ENCODE assay signal across 23 cellular contexts in the genomic region with DNA sequence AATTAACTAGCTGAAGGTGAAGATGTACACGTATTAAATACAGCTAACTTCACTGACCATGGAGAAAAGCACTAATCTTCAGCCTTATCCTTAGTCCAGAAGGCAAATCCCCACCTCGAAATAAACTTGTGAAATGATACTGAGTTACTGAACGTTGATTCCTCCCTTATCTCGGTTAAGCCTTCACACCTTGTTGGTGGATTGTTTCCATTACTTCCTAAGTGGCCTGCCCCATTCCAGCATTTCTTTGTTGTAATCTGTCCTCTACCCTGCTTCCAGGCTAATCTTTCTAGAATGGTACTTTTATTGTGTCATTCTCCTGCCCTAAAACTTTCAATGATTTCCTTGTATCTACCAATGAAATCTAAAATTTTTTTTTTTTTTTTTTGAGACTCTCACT.
DNase-seq lines count a peak whose midpoint lies in the region; ATAC-seq, FAIRE-seq and TF ChIP-seq lines count a peak whose summit lies in the region.
"Had no signal": no experiment of that assay in that cellular context is flagged by ENCODE, and none has a peak within 500 bp of the region (broad histone marks: within the 10 kb centered on the region; RNA-seq: fewer than 3 reads in every experiment).

No MANE protein-coding gene starts in this region.

- H3K79me2 ChIP-seq in trophoblast cell (ENCODE audit: control insufficient read depth, insufficient read depth, low read length, poor library complexity) (no peaks in the 10 kb centered on the region), H9 (ENCODE audit: insufficient read depth, low read length) (no peaks in the 10 kb centered on the region)

- H3K4me2 ChIP-seq in trophoblast cell (ENCODE audit: low read length) (no peak overlapping the region), H9 (ENCODE audit: insufficient read depth, insufficient read length, low read length) (no peak overlapping the region)
- H3K4me2 ChIP-seq: A549; BLaER1 treated with 17β-estradiol and CSF1 and Interleukin-3, amounts not matched to agents 10 nM and 100 nM had no signal

- H2BK12ac ChIP-seq in trophoblast cell (ENCODE audit: low read length) (no peak overlapping the region), H9 (ENCODE audit: insufficient read length, low read depth, low read length) (no peak overlapping the region)

- no peak overlapping the region for H3K9ac ChIP-seq in trophoblast cell (ENCODE audit: low read length)
- no peak overlapping the region for H3K9ac ChIP-seq in H9 (ENCODE audit: extremely low read depth, insufficient read length, low read length)
- H3K9ac ChIP-seq: BLaER1 treated with 17β-estradiol and CSF1 and Interleukin-3, amounts not matched to agents 10 nM and 100 nM had no signal

- no peak overlapping the region for H2BK20ac ChIP-seq in H9 (ENCODE audit: low read depth, low read length, poor library complexity, severe bottlenecking)

- peaks cover 0 to 7% (median 4%) of the 10 kb centered on the region in 3 experiments; a peak in 4 of 7 replicates for H3K36me3 Mint-ChIP-seq in H9 (ENCODE audit: insufficient read depth in 1 of 3, low read depth in 3 of 3)

- ATAC-seq in left colon (peak; percentile 86), mucosa of descending colon (peak; percentile 47), GM18520 (IDR thresholded peaks at IDR 0.05; ENCODE audit: unreplicated experiment) (no peak), HG03280 (IDR thresholded peaks at IDR 0.05; ENCODE audit: unreplicated experiment) (no peak)
- ATAC-seq: A549; CD8-positive, alpha-beta T cell had no signal

- no peak overlapping the region for H4K91ac ChIP-seq in trophoblast cell (ENCODE audit: low read depth, low read length)
- no peak overlapping the region for H4K91ac ChIP-seq in H9 (ENCODE audit: insufficient read length, low read depth, low read length)

- no peaks in the 10 kb centered on the region for H3K23me2 ChIP-seq in H9 (ENCODE audit: insufficient read length, low read depth, low read length, poor library complexity, severe bottlenecking)

- no peak overlapping the region for H4K8ac ChIP-seq in trophoblast cell (ENCODE audit: low read depth, low read length)
- H4K8ac ChIP-seq in H9 (replicated peaks; ENCODE audit: insufficient read length, low read depth, low read length), result no peak overlapping the region

- H3K4me1 ChIP-seq in mucosa of descending colon (ENCODE audit: low read depth) (no peaks in the 10 kb centered on the region), trophoblast cell (ENCODE audit: control insufficient read depth in 1 of 2, insufficient read depth in 2 of 2, low read length in 2 of 2) (no peaks in the 10 kb centered on the region), H9 (ENCODE audit: insufficient read depth, low read length) (no peaks in the 10 kb centered on the region)
- H3K4me1 ChIP-seq: A549, Caco-2 had no signal

- H2BK15ac ChIP-seq in H9 (ENCODE audit: low read depth, low read length), result no peak overlapping the region

- intact Hi-C loops in left colon (cut with DNase I, micrococcal nuclease), result no loop called here
- intact Hi-C loops in mucosa of descending colon (cut with DNase I, micrococcal nuclease), result no loop called here

- H3K18ac ChIP-seq in trophoblast cell (ENCODE audit: low read length) (no peak overlapping the region), H9 (ENCODE audit: insufficient read length, low read depth, low read length) (no peak overlapping the region)

- H2AFZ ChIP-seq in trophoblast cell (ENCODE audit: insufficient read depth, low read length, poor library complexity), result no peak overlapping the region
- H2AFZ ChIP-seq in H9 (ENCODE audit: low read length), result no peak overlapping the region

- no peak overlapping the region for H3K27ac Mint-ChIP-seq in H9
- H3K27ac Mint-ChIP-seq: B cell; CD4-positive, alpha-beta T cell; CD8-positive, alpha-beta T cell had no signal

- DNase-seq in GM12891 (ENCODE audit: insufficient read length, low spot score), result no peak
- DNase-seq in left colon, result no peak
- DNase-seq in mucosa of descending colon, result no peak
- peak; percentile 46 to 80 for DNase-seq in trophoblast cell
- no peak for DNase-seq in H9
- DNase-seq: AML-193; Caco-2; Calu3; CD4-positive, alpha-beta T cell; CD8-positive, alpha-beta T cell; GF-D8 had no signal

- no peaks in the 10 kb centered on the region for H3K4me1 Mint-ChIP-seq in H9
- H3K4me1 Mint-ChIP-seq: B cell had no signal

- H3K9me3 Mint-ChIP-seq in H9, result no peaks in the 10 kb centered on the region; a peak in 1 of 5 replicates
- H3K9me3 Mint-ChIP-seq: CD4-positive, alpha-beta T cell; CD8-positive, alpha-beta T cell had no signal

- H3K36me3 ChIP-seq in mucosa of descending colon (ENCODE audit: low read depth) (no peaks in the 10 kb centered on the region), trophoblast cell (ENCODE audit: control insufficient read depth in 1 of 2, insufficient read depth in 2 of 2, low read length in 2 of 2) (no peaks in the 10 kb centered on the region)

- TF ChIP-seq POLR2A in GM12891 (IDR thresholded peaks at IDR 0.05; ENCODE audit: low read depth, low read length), result no peak

- H3K27me3 ChIP-seq in trophoblast cell (ENCODE audit: insufficient read depth, low read length) (no peaks in the 10 kb centered on the region), H9 (ENCODE audit: insufficient read depth, low read length) (no peaks in the 10 kb centered on the region)
- H3K27me3 ChIP-seq: BLaER1 treated with 17β-estradiol and CSF1 and Interleukin-3, amounts not matched to agents 10 nM and 100 nM had no signal

- WGBS in trophoblast cell (ENCODE audit: extremely low coverage, insufficient coverage, insufficient read length), result no CpG with 5 or more reads among the region's 4 CpGs
- no CpG with 5 or more reads among the region's 4 CpGs for WGBS in H9 (ENCODE audit: extremely low coverage, insufficient read length, low lambda C conversion rate)

- H3K9me3 ChIP-seq in mucosa of descending colon (no peaks in the 10 kb centered on the region), trophoblast cell (ENCODE audit: insufficient read depth, low read depth, low read length) (no peaks in the 10 kb centered on the region), H9 (ENCODE audit: control insufficient read depth, low read depth, low read length) (no peaks in the 10 kb centered on the region)
- H3K9me3 ChIP-seq: A549, Caco-2 had no signal

- H4K12ac ChIP-seq in trophoblast cell (ENCODE audit: low read depth, low read length), result no peak overlapping the region

- H3K4ac ChIP-seq in trophoblast cell (ENCODE audit: low read depth, low read length), result no peak overlapping the region
- H3K4ac ChIP-seq in H9 (ENCODE audit: low read depth, low read length), result no peak overlapping the region

- H2BK120ac ChIP-seq in trophoblast cell (ENCODE audit: insufficient read depth, low read length, poor library complexity) (no peak overlapping the region), H9 (ENCODE audit: low read depth, low read length, poor library complexity, severe bottlenecking) (no peak overlapping the region)

- no peak for TF ChIP-seq CTCF in mucosa of descending colon (IDR thresholded peaks at IDR 0.05)
- TF ChIP-seq CTCF in H9 (conservative IDR thresholded peaks at IDR 0.05), result no peak

- H3K27me3 Mint-ChIP-seq in H9 (ENCODE audit: low read depth), result 0 out of 2 replicates have a peak, but pooled peaks cover 2% of the 10 kb centered on the region
- H3K27me3 Mint-ChIP-seq: B cell; CD4-positive, alpha-beta T cell had no signal

- H2AK5ac ChIP-seq in trophoblast cell (ENCODE audit: low read length), result no peak overlapping the region
- no peak overlapping the region for H2AK5ac ChIP-seq in H9 (ENCODE audit: insufficient read length, low read length)

- H4K5ac ChIP-seq in H9 (ENCODE audit: insufficient read length, low read depth, low read length), result no peak overlapping the region

- H3K27ac ChIP-seq in trophoblast cell (ENCODE audit: low read depth, low read length) (no peak overlapping the region), H9 (ENCODE audit: insufficient read length, low read depth, low read length) (no peak overlapping the region)
- H3K27ac ChIP-seq: 22Rv1; A549; BLaER1 treated with 17β-estradiol and CSF1 and Interleukin-3, amounts not matched to agents 10 nM and 100 nM; C4-2B had no signal

- H4K20me1 ChIP-seq in H9 (ENCODE audit: control insufficient read depth, insufficient read depth, insufficient read length), result peaks cover 2% of the 10 kb centered on the region
- H4K20me1 ChIP-seq: BLaER1 treated with 17β-estradiol and CSF1 and Interleukin-3, amounts not matched to agents 10 nM and 100 nM had no signal

- H3K4me3 ChIP-seq in mucosa of descending colon (no peak overlapping the region), trophoblast cell (ENCODE audit: low read depth, low read length) (no peak overlapping the region)
- H3K4me3 ChIP-seq: A549; BLaER1 treated with 17β-estradiol and CSF1 and Interleukin-3, amounts not matched to agents 10 nM and 100 nM had no signal

- H3K4me3 Mint-ChIP-seq in H9, result no peak overlapping the region
- H3K4me3 Mint-ChIP-seq: B cell; CD4-positive, alpha-beta T cell; CD8-positive, alpha-beta T cell had no signal

- FAIRE-seq in GM12891 (lab: Jason Lieb, UNC), result peak; percentile 58
- FAIRE-seq: A549, D721Med, G401.6, GM12892, GM18507, GM19239 had no signal

- H2BK5ac ChIP-seq in trophoblast cell (ENCODE audit: low read depth, low read length, poor library complexity) (no peak overlapping the region), H9 (ENCODE audit: insufficient read length, low read length) (no peak overlapping the region)

- no peaks in the 10 kb centered on the region for H3K79me1 ChIP-seq in trophoblast cell (ENCODE audit: low read length)
- H3K79me1 ChIP-seq in H9 (ENCODE audit: insufficient read depth, low read depth, low read length, poor library complexity, severe bottlenecking), result no peaks in the 10 kb centered on the region

- no peak overlapping the region for H3K23ac ChIP-seq in trophoblast cell (ENCODE audit: low read length)
- H3K23ac ChIP-seq in H9 (ENCODE audit: insufficient read length, low read depth, low read length), result no peak overlapping the region

- H3K14ac ChIP-seq in trophoblast cell (ENCODE audit: low read length), result no peak overlapping the region
- no peak overlapping the region for H3K14ac ChIP-seq in H9 (ENCODE audit: insufficient read depth, low read length)

- H3K56ac ChIP-seq in H9 (ENCODE audit: insufficient read length, low read depth, low read length), result no peak overlapping the region

- no peak overlapping the region for H3T11ph ChIP-seq in H9 (ENCODE audit: low read length)

TF ChIP-seq in GM12891, 5 proteins besides CTCF, POLR2A, EP300 and RAD21:
- TF ChIP-seq POU2F2 (IDR thresholded peaks at IDR 0.05; ENCODE audit: low read depth, low read length) (no peak), PAX5 (IDR thresholded peaks at IDR 0.05; ENCODE audit: insufficient read depth, low read length, severe bottlenecking) (no peak), POLR2AphosphoS5 (IDR thresholded peaks at IDR 0.05; ENCODE audit: low read depth, low read length) (no peak), TAF1 (IDR thresholded peaks at IDR 0.05; ENCODE audit: low read depth, low read length) (no peak), SPI1 (IDR thresholded peaks at IDR 0.05; ENCODE audit: low read depth, low read length) (no peak)

Comparison
In these comparisons a context has a peak if more than half of its experiments do, and no peak if none do; other contexts are left out.
1. DNase-seq: peak in trophoblast cell (2 of 2); none in GM12891 (single experiment), left colon (0 of 2), mucosa of descending colon (0 of 3) and H9 (single experiment).
2. ATAC-seq: peak in left colon (single experiment) and mucosa of descending colon (single experiment); none in GM18520 (single experiment) and HG03280 (single experiment).